8 cellular contexts compared by ENCODE assay signal in the genomic region with DNA sequence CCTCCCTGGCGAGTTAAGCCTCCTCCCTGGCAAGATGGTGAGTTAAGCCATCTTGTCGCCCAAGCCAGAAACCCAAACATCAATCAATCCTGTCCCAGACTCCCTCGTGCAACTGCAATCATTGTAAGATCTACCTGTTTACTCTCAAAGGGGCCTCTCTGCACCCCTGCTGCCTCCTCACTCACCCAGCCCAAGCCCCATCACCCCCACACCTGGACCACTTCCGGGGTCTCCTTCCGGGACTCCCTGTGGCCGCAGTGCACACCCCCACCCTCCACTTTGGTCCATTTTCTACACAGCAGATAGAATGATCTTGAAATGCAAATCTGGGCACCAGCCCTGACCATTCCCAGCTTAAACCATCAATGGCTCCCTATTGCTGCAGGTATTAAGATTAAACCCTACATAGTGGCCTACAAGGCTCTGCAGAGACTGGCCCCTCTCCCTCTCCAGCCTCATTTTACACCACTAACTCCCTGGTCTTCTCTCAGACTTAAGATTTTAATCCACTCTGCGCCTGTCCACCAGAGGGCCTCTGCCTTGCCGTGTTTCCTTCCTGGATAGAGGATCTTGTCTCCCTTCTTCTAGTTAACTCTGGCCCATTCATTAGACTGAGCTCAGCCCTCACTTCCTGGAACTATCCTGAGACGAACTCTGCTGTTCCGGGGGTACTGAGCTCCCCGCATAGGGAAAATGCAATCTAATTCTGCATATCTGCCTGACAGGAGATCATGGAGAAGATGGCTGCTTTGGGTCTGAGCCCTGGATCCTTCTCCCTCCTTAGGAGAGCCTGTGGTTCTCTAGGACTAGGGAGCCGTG. TPM values are rescaled to one million over a fixed set of nuclear protein-coding genes. Genes with fewer than 3 reads are reported as not detected.
DNase-seq lines count a peak whose midpoint lies in the region; ATAC-seq lines count a peak whose summit lies in the region.

No MANE protein-coding gene starts in this region.

- H3K23ac ChIP-seq in mesendoderm (ENCODE audit: low read length): no peak overlapping the region

- no peaks in the 10 kb centered on the region for H3K79me1 ChIP-seq in mesendoderm (ENCODE audit: low read length)

- H3K4me3 ChIP-seq in mesendoderm (ENCODE audit: low read length): no peak overlapping the region

- no peak overlapping the region for H3K9ac ChIP-seq in mesendoderm (ENCODE audit: low read length)

- H3K27me3 ChIP-seq in mesendoderm (ENCODE audit: insufficient read depth, low read length, poor library complexity): no peaks in the 10 kb centered on the region

- no peaks in the 10 kb centered on the region for H3K36me3 ChIP-seq in mesendoderm (ENCODE audit: control insufficient read depth, insufficient read depth, low read length)

- no peak overlapping the region for H3K18ac ChIP-seq in mesendoderm (ENCODE audit: low read length)

- no peak overlapping the region for H3K4ac ChIP-seq in mesendoderm (ENCODE audit: low read depth, low read length)

- no peak overlapping the region for H2AK5ac ChIP-seq in mesendoderm (ENCODE audit: low read length)

- H3K79me2 ChIP-seq in mesendoderm (ENCODE audit: control insufficient read depth, insufficient read depth, low read length): no peaks in the 10 kb centered on the region

- no peak overlapping the region for H3K56ac ChIP-seq in mesendoderm (ENCODE audit: low read length)

- H3K4me2 ChIP-seq in mesendoderm (ENCODE audit: low read length): no peak overlapping the region

- DNase-seq in SIG-M5 treated with dmso at 0.1 percent for 504 hours (lab: John Stamatoyannopoulos, UW; ENCODE audit: unreplicated experiment) (peak; percentile 62), SIG-M5 (lab: John Stamatoyannopoulos, UW) (no peak), NCI-H2029 treated with DMSO at 0.1 percent for 48 hours (lab: John Stamatoyannopoulos, UW) (peak; percentile 46), mesendoderm (peak; percentile 69), cerebellar nuclear complex (lab: John Stamatoyannopoulos, UW) (no peak)
- no peak for DNase-seq in activated CD8-positive, alpha-beta memory T cell treated with anti-CD3 and anti-CD28 coated beads, Interleukin-2, amount 50 U/mL, for 48 hours

- H4K8ac ChIP-seq in mesendoderm (ENCODE audit: low read depth, low read length): no peak overlapping the region

- H3K27ac ChIP-seq in cingulate gyrus (ENCODE audit: low read depth, low read length) (peak overlapping the region; percentile 94), mesendoderm (ENCODE audit: low read depth, low read length) (no peak overlapping the region)

- no peak overlapping the region for H2BK15ac ChIP-seq in mesendoderm (replicated peaks; ENCODE audit: low read depth)

- no peaks in the 10 kb centered on the region for H3K4me1 ChIP-seq in mesendoderm (ENCODE audit: control insufficient read depth, low read depth, low read length)

- no peak overlapping the region for H4K5ac ChIP-seq in mesendoderm (ENCODE audit: low read length)

- H2BK5ac ChIP-seq in mesendoderm (ENCODE audit: low read length): no peak overlapping the region

- H2BK120ac ChIP-seq in mesendoderm (ENCODE audit: low read depth, low read length): no peak overlapping the region

- WGBS in mesendoderm (ENCODE audit: extremely low coverage, insufficient coverage, low lambda C conversion rate): no CpG with 5 or more reads among the region's 12 CpGs

- no peak for ATAC-seq in HG03378 (IDR thresholded peaks at IDR 0.05; ENCODE audit: unreplicated experiment)

RNA-seq across cellular contexts. Expression of a gene that starts 41.9 kb away (rescaled TPM):
- 0.86 TPM for polyA plus RNA-seq in mesendoderm (2013, experiment 1 of 2)
- 0.70 TPM for polyA plus RNA-seq in mesendoderm (2013, experiment 2 of 2)

Comparison
In these comparisons a context has a peak if more than half of its experiments do, and no peak if none do; other contexts are left out.
1. DNase-seq: peak in SIG-M5 treated with dmso at 0.1 percent for 504 hours (single experiment), NCI-H2029 treated with DMSO at 0.1 percent for 48 hours (single experiment) and mesendoderm (single experiment); none in SIG-M5 (single experiment), cerebellar nuclear complex (0 of 2) and activated CD8-positive, alpha-beta memory T cell treated with anti-CD3 and anti-CD28 coated beads, Interleukin-2, amount 50 U/mL, for 48 hours (single experiment).